ENCODE assay signal across 11 cellular contexts in genomic region chr10:125000366-125001312, GRCh38. TPM values are rescaled to one million over a fixed set of nuclear protein-coding genes. Genes with fewer than 3 reads are reported as not detected.
DNase-seq lines count a peak whose midpoint lies in the region; ATAC-seq, FAIRE-seq and TF ChIP-seq lines count a peak whose summit lies in the region.
"Had no signal": no experiment of that assay in that cellular context is flagged by ENCODE, and none has a peak within 500 bp of the region (broad histone marks: within the 10 kb centered on the region; RNA-seq: fewer than 3 reads in every experiment).

No MANE protein-coding gene starts in this region.

- FAIRE-seq in HTR-8/SVneo (lab: Jason Lieb, UNC): no peak

- TSS peak; percentile 16 for BruUV-seq in Panc1 (replicated peaks; lab: Mats Ljungman, UMichigan)

- peak overlapping the region; percentile 58 for H3K18ac ChIP-seq in neuronal stem cell (ENCODE audit: low read length)

- H2BK120ac ChIP-seq in neuronal stem cell (ENCODE audit: low read depth, low read length): no peak overlapping the region

- H3K9me3 ChIP-seq in BE2C (no peaks in the 10 kb centered on the region), Panc1 (ENCODE audit: control insufficient read depth, insufficient read depth, low read depth, low read length) (no peaks in the 10 kb centered on the region), fibroblast of lung (ENCODE audit: control insufficient read depth, insufficient read depth, low read depth, low read length) (no peaks in the 10 kb centered on the region), neuronal stem cell (replicated peaks in 1 of 2; ENCODE audit: control insufficient read depth in 2 of 2, insufficient read depth in 1 of 2, low read depth in 1 of 2, low read length in 2 of 2) (peaks cover 0 to under 1% of the 10 kb centered on the region in 2 donors)
- H3K9me3 ChIP-seq: HAP-1 had no signal

- no peaks in the 10 kb centered on the region for H3K27me3 ChIP-seq in BE2C
- H3K27me3 ChIP-seq in Panc1 (ENCODE audit: control insufficient read depth, insufficient read depth, low read length): no peaks in the 10 kb centered on the region
- no peaks in the 10 kb centered on the region for H3K27me3 ChIP-seq in fibroblast of lung (ENCODE audit: control insufficient read depth, insufficient read depth, low read length)
- H3K27me3 ChIP-seq in neuronal stem cell (ENCODE audit: control insufficient read depth in 3 of 3, insufficient read depth in 3 of 3, low read depth in 1 of 3, low read length in 3 of 3): no peaks in the 10 kb centered on the region

- no peak overlapping the region for H4K8ac ChIP-seq in neuronal stem cell (ENCODE audit: low read depth, low read length)

- peak overlapping the region; percentile 44 for H3K23ac ChIP-seq in neuronal stem cell (ENCODE audit: low read depth, low read length, poor library complexity)

- H3K4me3 ChIP-seq in BE2C (ENCODE audit: low read depth, low read length) (no peak overlapping the region), Panc1 (ENCODE audit: low read depth in 2 of 2, low read length in 2 of 2) (no peak overlapping the region), fibroblast of lung (replicated peaks in 1 of 4; ENCODE audit: control extremely low read depth in 1 of 4, insufficient read depth in 1 of 4, low read depth in 3 of 4, low read length in 4 of 4) (no peak overlapping the region), neuronal stem cell (ENCODE audit: low read length in 2 of 2) (no peak overlapping the region)
- H3K4me3 ChIP-seq: HAP-1 had no signal

- peaks cover 34% of the 10 kb centered on the region for H3K79me2 ChIP-seq in fibroblast of lung (ENCODE audit: control insufficient read depth, insufficient read depth, low read length)

- H3K14ac ChIP-seq in neuronal stem cell (ENCODE audit: low read length): no peak overlapping the region

- H3K4me1 ChIP-seq in BE2C (peaks cover 29% of the 10 kb centered on the region), Panc1 (ENCODE audit: control insufficient read depth, insufficient read depth, low read length) (no peaks in the 10 kb centered on the region), fibroblast of lung (ENCODE audit: control insufficient read depth, extremely low read depth, insufficient read depth, low read length) (peaks cover 40% of the 10 kb centered on the region), neuronal stem cell (ENCODE audit: control insufficient read depth in 2 of 2, insufficient read depth in 1 of 2, low read depth in 1 of 2, low read length in 2 of 2) (peaks cover 11 to 26% of the 10 kb centered on the region in 2 donors)
- H3K4me1 ChIP-seq: HAP-1 had no signal

- no peak overlapping the region for H2BK5ac ChIP-seq in neuronal stem cell (ENCODE audit: low read length)

- H3K9ac ChIP-seq in fibroblast of lung (ENCODE audit: insufficient read depth, low read length): peak overlapping the region; percentile 33
- peak overlapping the region; percentile 24 for H3K9ac ChIP-seq in neuronal stem cell (ENCODE audit: low read depth, low read length, poor library complexity)

- peaks cover 59% of the 10 kb centered on the region for H3K36me3 ChIP-seq in BE2C
- H3K36me3 ChIP-seq in Panc1 (ENCODE audit: control insufficient read depth, insufficient read depth, low read length): peaks cover 4% of the 10 kb centered on the region
- peaks cover 35% of the 10 kb centered on the region for H3K36me3 ChIP-seq in fibroblast of lung (ENCODE audit: control insufficient read depth, insufficient read depth, low read length)
- peaks cover 47 to 79% of the 10 kb centered on the region in 2 donors for H3K36me3 ChIP-seq in neuronal stem cell (replicated peaks in 1 of 2; ENCODE audit: control insufficient read depth in 2 of 2, insufficient read depth in 2 of 2, low read length in 2 of 2)

- peak; percentile 66 for DNase-seq in BE2C
- no peak for DNase-seq in Panc1 (ENCODE audit: low read depth, low spot score)
- DNase-seq in fibroblast of lung (ENCODE audit: low read depth in 2 of 2): peak; percentile 63 to 81
- DNase-seq in neuronal stem cell (ENCODE audit: low spot score): peak; percentile 41
- DNase-seq in HTR-8/SVneo (ENCODE audit: insufficient read length, low spot score): no peak
- DNase-seq in NCI-H1694 (lab: John Stamatoyannopoulos, UW): no peak
- DNase-seq in NCI-H69 (lab: John Stamatoyannopoulos, UW): no peak
- DNase-seq: activated CD4-positive, alpha-beta T cell treated with anti-CD3 and anti-CD28 coated beads, Interleukin-2, amount 50 U/mL, for 48 hours; NCI-H2081 treated with DMSO at 0.1 percent for 48 hours had no signal

- H2AFZ ChIP-seq in fibroblast of lung (ENCODE audit: low read length) (no peak overlapping the region), neuronal stem cell (ENCODE audit: low read length) (peak overlapping the region; percentile 63)

- H3K79me1 ChIP-seq in neuronal stem cell (ENCODE audit: low read depth, low read length): peaks cover 32% of the 10 kb centered on the region

- H3K27ac ChIP-seq in Panc1 (ENCODE audit: low read length) (no peak overlapping the region), fibroblast of lung (ENCODE audit: insufficient read depth, low read length) (peak overlapping the region; percentile 78), neuronal stem cell (replicated peaks; ENCODE audit: low read length) (peak overlapping the region; percentile 73)

- POLR2A ChIA-PET in Panc1 (lab: Charles Lee): no interaction called here

- CTCF ChIA-PET in Panc1 (lab: Charles Lee): no interaction called here

- no peak overlapping the region for H4K91ac ChIP-seq in neuronal stem cell (ENCODE audit: low read depth, low read length, poor library complexity)

- ATAC-seq in Panc1 (no peak), HG02870 (IDR thresholded peaks at IDR 0.05; ENCODE audit: unreplicated experiment) (no peak)

- WGBS in neuronal stem cell (ENCODE audit: extremely low coverage in 2 of 2, insufficient read length in 2 of 2, insufficient replicate concordance in 1 of 2), 2 donors: no CpG with 5 or more reads among the region's 35 CpGs

- in situ Hi-C loops in Panc1 (cut with HindIII; ENCODE audit: low pct_unique_long_range_greater_than_20kb, low sequenced_read_pairs): no loop called here

- no peak overlapping the region for H2BK15ac ChIP-seq in neuronal stem cell (ENCODE audit: low read length)

- H2BK12ac ChIP-seq in neuronal stem cell (ENCODE audit: low read length): no peak overlapping the region

- TF ChIP-seq CTCF in BE2C (IDR thresholded peaks at IDR 0.05; ENCODE audit: low read depth, low read length): peak; percentile 51
- TF ChIP-seq CTCF in Panc1 (IDR thresholded peaks at IDR 0.05): no peak; the same call in 1 of the 2 replicates
- TF ChIP-seq CTCF in fibroblast of lung (conservative IDR thresholded peaks at IDR 0.05 in 1 of 2, IDR thresholded peaks at IDR 0.05 in 1 of 2; ENCODE audit: low read depth in 1 of 2, low read length in 2 of 2): peak in 1 of 2 donors; percentile 15

- no peak overlapping the region for H2AK5ac ChIP-seq in neuronal stem cell (ENCODE audit: low read depth, low read length)

- peak overlapping the region; percentile 32 for H3K4me2 ChIP-seq in fibroblast of lung (ENCODE audit: extremely low read depth, insufficient read depth, low read length)
- H3K4me2 ChIP-seq in neuronal stem cell (ENCODE audit: insufficient read depth, low read length, poor library complexity, severe bottlenecking): no peak overlapping the region

- intact Hi-C loops in Panc1 (cut with micrococcal nuclease; ENCODE audit: unreplicated experiment): no loop called here

- peak overlapping the region; percentile 19 for H3K4ac ChIP-seq in neuronal stem cell (ENCODE audit: low read length)

- H4K20me1 ChIP-seq in fibroblast of lung (ENCODE audit: control insufficient read depth, extremely low read depth, insufficient read depth, low read length): no peaks in the 10 kb centered on the region

RNA-seq across cellular contexts. Expression of gene ZRANB1, which starts 58.7 kb away (rescaled TPM):
- 19.4 TPM for polyA plus RNA-seq in BE2C (2012; ENCODE audit: insufficient read depth, insufficient read length, low read depth)
- total RNA-seq in Panc1 (2021; ENCODE audit: unreplicated experiment) (23.2 TPM), fibroblast of lung (32.9 and 39.3 TPM in 2 replicates)
- polyA plus RNA-seq in Panc1 (2012; ENCODE audit: insufficient read length): 9.1 TPM
- 18.1 and 26.5 TPM in 2 replicates for polyA plus RNA-seq in fibroblast of lung
- polyA plus RNA-seq in fibroblast of lung (2012): 11.2 and 14.7 TPM in 2 replicates
- 5.1 and 8.7 TPM in 2 replicates for polyA minus RNA-seq in fibroblast of lung (ENCODE audit: low replicate concordance)
- 13.4 TPM for polyA plus RNA-seq in neuronal stem cell (2013, experiment 1 of 2)
- polyA plus RNA-seq in neuronal stem cell (2013, experiment 2 of 2): 14.2 TPM

Comparison
In these comparisons a context has a peak if more than half of its experiments do, and no peak if none do; other contexts are left out.
1. DNase-seq: peak in BE2C (single experiment), fibroblast of lung (2 of 2) and neuronal stem cell (single experiment); none in Panc1 (single experiment), HTR-8/SVneo (single experiment), NCI-H1694 (single experiment) and NCI-H69 (single experiment).